In the genomic region with DNA sequence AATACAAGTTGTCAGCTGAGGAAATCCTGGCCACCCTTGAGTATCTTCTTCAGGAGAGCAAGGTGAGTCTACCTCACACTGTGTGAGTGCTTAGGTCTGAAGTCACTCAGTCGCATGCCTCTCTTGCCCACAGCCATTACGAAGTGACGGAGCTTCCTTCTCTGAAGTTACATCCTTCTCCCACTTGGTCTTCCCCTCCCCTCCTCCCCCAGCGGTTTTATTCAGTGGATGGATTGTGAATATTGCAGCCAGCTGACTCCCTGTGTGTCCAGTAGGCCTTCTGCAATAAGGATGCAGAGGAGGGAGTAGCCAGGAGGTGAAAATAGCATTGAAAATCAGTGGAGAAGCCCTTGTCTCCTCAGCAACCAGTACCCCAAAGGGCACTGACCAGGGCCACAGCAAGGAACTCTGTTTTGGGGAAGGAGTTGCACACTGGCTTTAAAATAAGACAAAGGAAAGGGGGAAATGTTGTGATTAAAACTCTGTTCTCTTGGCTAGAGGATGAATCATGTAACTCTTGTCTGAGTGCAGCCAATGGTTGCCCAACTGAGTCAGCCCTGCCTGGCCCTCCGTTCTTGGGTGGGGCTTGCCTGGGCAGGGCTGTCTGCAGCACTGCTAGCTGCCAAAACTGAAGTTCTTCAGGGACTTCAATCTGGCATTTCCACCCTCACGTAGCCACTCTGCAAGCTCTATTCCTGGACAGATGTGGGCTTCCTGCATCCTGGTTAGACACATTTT, we compare ENCODE assay signal across 8 cellular contexts. TPM values are rescaled to one million over a fixed set of nuclear protein-coding genes. Genes with fewer than 3 reads are reported as not detected.
DNase-seq lines count a peak whose midpoint lies in the region; ATAC-seq, FAIRE-seq and TF ChIP-seq lines count a peak whose summit lies in the region.

No MANE protein-coding gene starts in this region.

- TF ChIP-seq CTCF in Caco-2 (IDR thresholded peaks at IDR 0.05; ENCODE audit: insufficient read depth in 1 of 2, low read depth in 1 of 2, low read length in 1 of 2, severe bottlenecking in 1 of 2, unreplicated experiment in 1 of 2): no peak
- TF ChIP-seq CTCF in RWPE2 (IDR thresholded peaks at IDR 0.05; ENCODE audit: poor library complexity, severe bottlenecking): no peak
- no peak for TF ChIP-seq CTCF in MCF 10A (IDR thresholded peaks at IDR 0.05; ENCODE audit: unreplicated experiment)
- TF ChIP-seq CTCF in mesothelial cell of epicardium (IDR thresholded peaks at IDR 0.05; ENCODE audit: unreplicated experiment): no peak
- TF ChIP-seq CTCF in uterus (IDR thresholded peaks at IDR 0.05): no peak

- H3K4me3 Mint-ChIP-seq in Caco-2 (ENCODE audit: unreplicated experiment): peak overlapping the region; percentile 88
- peak overlapping the region; percentile 89 for H3K4me3 Mint-ChIP-seq in MCF 10A (ENCODE audit: unreplicated experiment)
- H3K4me3 Mint-ChIP-seq in mesothelial cell of epicardium: peak overlapping the region; percentile 92

- POLR2A ChIA-PET in Caco-2 (lab: Charles Lee): interaction anchor here (0.5 to 3.7 kb wide), 10 partner anchors 9 to 617 kb away, joined by 3 to 80 read pairs (median 8); partner anchors contain the start of gene S100A11
- POLR2A ChIA-PET in MCF 10A (lab: Yijun Ruan, JAX): interaction anchor here (0.6 to 21.0 kb wide), 24 partner anchors 11 to 1278 kb away, joined by 3 to 1089 read pairs (median 4); partner anchors contain the start of genes CGN, S100A11 and THEM4

- peaks cover 60% of the 10 kb centered on the region for H3K4me1 ChIP-seq in Caco-2
- H3K4me1 ChIP-seq in RWPE2 (ENCODE audit: insufficient read depth, poor library complexity, severe bottlenecking): peaks cover 53% of the 10 kb centered on the region
- H3K4me1 ChIP-seq in uterus: peaks cover 11 to 20% of the 10 kb centered on the region in 2 donors
- peaks cover 79% of the 10 kb centered on the region for H3K4me1 ChIP-seq in HAP-1

- no peak for FAIRE-seq in GM12892 (lab: Jason Lieb, UNC)

- H3K27me3 Mint-ChIP-seq in Caco-2 (ENCODE audit: insufficient read depth, unreplicated experiment) (no peaks in the 10 kb centered on the region), MCF 10A (ENCODE audit: insufficient read depth, unreplicated experiment) (no peaks in the 10 kb centered on the region), mesothelial cell of epicardium (ENCODE audit: low read depth) (no peaks in the 10 kb centered on the region)

- H3K36me3 ChIP-seq in Caco-2 (ENCODE audit: control insufficient read depth, insufficient read depth, low read length) (peaks cover 9% of the 10 kb centered on the region), RWPE2 (ENCODE audit: low read depth) (peaks cover 82% of the 10 kb centered on the region), uterus (no peaks in the 10 kb centered on the region), HAP-1 (replicated peaks) (peaks cover 19% of the 10 kb centered on the region)

- H3K36me3 Mint-ChIP-seq in Caco-2 (ENCODE audit: insufficient read depth, unreplicated experiment): peaks cover 100% of the 10 kb centered on the region
- H3K36me3 Mint-ChIP-seq in MCF 10A (ENCODE audit: insufficient read depth, unreplicated experiment): peaks cover 66% of the 10 kb centered on the region
- peaks cover 16% of the 10 kb centered on the region for H3K36me3 Mint-ChIP-seq in mesothelial cell of epicardium

- intact Hi-C loops in Caco-2 (cut with micrococcal nuclease; ENCODE audit: unreplicated experiment): no loop called here
- intact Hi-C loops in MCF 10A (cut with micrococcal nuclease): no loop called here
- intact Hi-C loops in uterus (cut with DNase I; ENCODE audit: low total_unique reads): no loop called here

- DNase-seq in Caco-2 (peak; percentile 40 to 58), RWPE2 (ENCODE audit: low spot score) (peak; percentile 95), MCF 10A (ENCODE audit: unreplicated experiment) (peak; percentile 97), mesothelial cell of epicardium (ENCODE audit: low spot score in 2 of 2, unreplicated experiment in 2 of 2) (no peak), uterus (peak; percentile 45 to 51), COLO829 (ENCODE audit: low spot score) (no peak), GM12892 (ENCODE audit: insufficient read length) (no peak), HAP-1 (ENCODE audit: low spot score in 2 of 2) (no peak)

- CTCF ChIA-PET in Caco-2 (lab: Charles Lee) (interaction anchor here (0.9 to 1.4 kb wide), 6 partner anchors 9 to 53 kb away, joined by 5 to 18 read pairs (median 6); no protein-coding TSS in a partner anchor), MCF 10A (lab: Yijun Ruan, JAX) (interaction anchor here (0.6 to 23.4 kb wide), 19 partner anchors 12 to 469 kb away, joined by 3 to 543 read pairs (median 4); no protein-coding TSS in a partner anchor)

- H3K9me3 Mint-ChIP-seq in Caco-2 (ENCODE audit: unreplicated experiment): no peaks in the 10 kb centered on the region
- no peaks in the 10 kb centered on the region for H3K9me3 Mint-ChIP-seq in MCF 10A (ENCODE audit: unreplicated experiment)
- no peaks in the 10 kb centered on the region for H3K9me3 Mint-ChIP-seq in mesothelial cell of epicardium

- in situ Hi-C loops in HAP-1 (cut with MboI; ENCODE audit: low sequenced_read_pairs): no loop called here

- TSS peak; percentile 68 for BruUV-seq in Caco-2 (replicated peaks; lab: Mats Ljungman, UMichigan)
- BruUV-seq in MCF 10A (replicated peaks; lab: Mats Ljungman, UMichigan): TSS peak; percentile 5

- H3K27ac ChIP-seq in RWPE2 (ENCODE audit: poor library complexity, severe bottlenecking): peak overlapping the region; percentile 100
- H3K27ac ChIP-seq in uterus: peak overlapping the region; percentile 26 to 47

- H3K4me1 Mint-ChIP-seq in Caco-2 (ENCODE audit: low read depth, unreplicated experiment) (peaks cover 47% of the 10 kb centered on the region), MCF 10A (ENCODE audit: insufficient read depth, unreplicated experiment) (peaks cover 65% of the 10 kb centered on the region), mesothelial cell of epicardium (peaks cover 64% of the 10 kb centered on the region)

- ATAC-seq in RWPE2 (ENCODE audit: low read depth): peak; percentile 56

- H3K4me3 ChIP-seq in Caco-2 (ENCODE audit: low read depth, low read length) (peak overlapping the region; percentile 88), RWPE2 (ENCODE audit: severe bottlenecking) (peak overlapping the region; percentile 94), uterus (no peak overlapping the region), HAP-1 (no peak overlapping the region)

- H3K27me3 ChIP-seq in Caco-2 (replicated peaks; ENCODE audit: control insufficient read depth, insufficient read depth, low read length): no peaks in the 10 kb centered on the region
- H3K27me3 ChIP-seq in RWPE2 (ENCODE audit: insufficient read depth, poor library complexity, severe bottlenecking): no peaks in the 10 kb centered on the region
- no peaks in the 10 kb centered on the region for H3K27me3 ChIP-seq in uterus
- no peaks in the 10 kb centered on the region for H3K27me3 ChIP-seq in HAP-1 (ENCODE audit: low read depth)

- H3K27ac Mint-ChIP-seq in Caco-2 (ENCODE audit: unreplicated experiment) (peak overlapping the region; percentile 99), MCF 10A (ENCODE audit: low read depth, unreplicated experiment) (peak overlapping the region; percentile 96), mesothelial cell of epicardium (peak overlapping the region; percentile 98)

- no peak for TF ChIP-seq POLR2A in uterus (IDR thresholded peaks at IDR 0.05)
- no peak for TF ChIP-seq POLR2A in GM12892 (IDR thresholded peaks at IDR 0.05; ENCODE audit: low read depth, low read length)

- H3K9me3 ChIP-seq in Caco-2 (no peaks in the 10 kb centered on the region), RWPE2 (ENCODE audit: severe bottlenecking) (no peaks in the 10 kb centered on the region), uterus (no peaks in the 10 kb centered on the region), HAP-1 (no peaks in the 10 kb centered on the region)

RNA-seq across cellular contexts. Expression of gene S100A10, which starts 4.4 kb away (rescaled TPM):
- total RNA-seq in Caco-2 (2022): 2,143 and 2,154 TPM in 2 replicates
- 1,693 and 1,694 TPM in 2 replicates for total RNA-seq in MCF 10A (2022)
- 219 to 234 TPM (median 222 TPM) in 3 replicates for total RNA-seq in mesothelial cell of epicardium
- 100 to 1,000 TPM in 1 of 4 donors, 10 to 100 TPM in 3; 21.8 to 189 (median 34.6) TPM for total RNA-seq in uterus
- 2.7 TPM for polyA plus RNA-seq in GM12892 (2012; ENCODE audit: missing spikeins)

RNA-seq across cellular contexts. Expression of gene S100A11, which starts 47.5 kb away (rescaled TPM):
- total RNA-seq in Caco-2 (2022): 364 and 408 TPM in 2 replicates
- 1,562 and 1,998 TPM in 2 replicates for total RNA-seq in MCF 10A (2022)
- 351 to 373 TPM (median 358 TPM) in 3 replicates for total RNA-seq in mesothelial cell of epicardium
- 100 to 1,000 TPM in 3 of 4 donors, 10 to 100 TPM in 1; 14.9 to 321 (median 146) TPM for total RNA-seq in uterus
- polyA plus RNA-seq in GM12892 (2012; ENCODE audit: missing spikeins): 45.2 TPM

Comparison
In these comparisons a context has a peak if more than half of its experiments do, and no peak if none do; other contexts are left out.
1. DNase-seq: peak in Caco-2 (2 of 2), RWPE2 (single experiment), MCF 10A (single experiment) and uterus (2 of 2); none in mesothelial cell of epicardium (0 of 2), COLO829 (single experiment), GM12892 (single experiment) and HAP-1 (0 of 2).
2. H3K4me3 ChIP-seq: peak in Caco-2 (single experiment) and RWPE2 (single experiment); none in uterus (0 of 2) and HAP-1 (single experiment).
3. Peak in every context shown above with its lines, with median percentiles within 50 percentile points of each other: H3K27ac Mint-ChIP-seq and H3K4me3 Mint-ChIP-seq.